Comparison of ENCODE assay signal across 8 cellular contexts in genomic region chr14:23551266-23552028, GRCh38.
A peak's percentile ranks its signal among the peaks of the same experiment; 100 is the strongest.
DNase-seq lines count a peak whose midpoint lies in the region; ATAC-seq lines count a peak whose summit lies in the region.

Gene ZFHX2 (minus strand): TSS chr14:23551765. CDS start chr14:23535325, 16,440 bp downstream.

- peak; percentile 71 for DNase-seq in NK-92 treated with Interleukin-12 subunit alpha and Interleukin-12 subunit beta, amount 100 ng/mL, for 24 hours (lab: John Stamatoyannopoulos, UW)
- no peak for DNase-seq in NK-92 (lab: John Stamatoyannopoulos, UW; ENCODE audit: unreplicated experiment)
- DNase-seq in NCI-H2227 treated with DMSO at 0.1 percent for 48 hours (lab: John Stamatoyannopoulos, UW): peak; percentile 94
- peak; percentile 43 to 67 (median 52) for DNase-seq in activated CD4-positive, CD25-positive, alpha-beta regulatory T cell (lab: John Stamatoyannopoulos, UW)
- DNase-seq in central memory CD4-positive, alpha-beta T cell: peak; percentile 49
- peak; percentile 32 to 60 for DNase-seq in stimulated activated CD4-positive, alpha-beta T cell treated with anti-CD3 and anti-CD28 coated beads, Interleukin-1b, Interleukin-23, amount 100 ng/mL, for 1 hour (ENCODE audit: low read depth in 2 of 2)

- H3K27me3 ChIP-seq in layer of hippocampus (ENCODE audit: control insufficient read depth, insufficient read depth, low read length): no peaks in the 10 kb centered on the region

- H3K27ac ChIP-seq in layer of hippocampus (ENCODE audit: low read depth, low read length): peak within 1 kb of the TSS; percentile 73

- peak; percentile 55 for ATAC-seq in HG03196 (IDR thresholded peaks at IDR 0.05; ENCODE audit: unreplicated experiment)
